In genomic region chr7:74579800-74580685, GRCh38 we compare ENCODE assay signal across 1 cellular context.
TF ChIP-seq lines count a peak whose summit lies in the region.

No MANE protein-coding gene starts in this region.

TF ChIP-seq in HepG2, 621 proteins besides CTCF, POLR2A, EP300 and RAD21 (continued from another document and continues in another):
- TF ChIP-seq LRRFIP1 (CRISPR knock-in tag; conservative IDR thresholded peaks at IDR 0.05) (no peak), FOSL2 (CRISPR knock-in tag; IDR thresholded peaks at IDR 0.05) (peak; percentile 65), CERS6 (CRISPR knock-in tag; IDR thresholded peaks at IDR 0.05) (no peak), AKAP8 (CRISPR knock-in tag; IDR thresholded peaks at IDR 0.05) (0 out of 2 replicates have a peak, but pooled peaks have one; percentile 47), MTERF4 (CRISPR knock-in tag; IDR thresholded peaks at IDR 0.05) (peak; percentile 91), ZSCAN31 (CRISPR knock-in tag; IDR thresholded peaks at IDR 0.05; ENCODE audit: low read depth) (peak; percentile 60; the same call in 1 of the 2 replicates), ZNF510 (CRISPR knock-in tag; IDR thresholded peaks at IDR 0.05; ENCODE audit: low read depth) (0 out of 2 replicates have a peak, but pooled peaks have one; percentile 63), NR2F6 (IDR thresholded peaks at IDR 0.05) (peak; percentile 74), NR2F6 (CRISPR knock-in tag; IDR thresholded peaks at IDR 0.05) (peak; percentile 73), RNF2 (conservative IDR thresholded peaks at IDR 0.05; ENCODE audit: low read depth) (no peak), ETV6 (CRISPR knock-in tag; conservative IDR thresholded peaks at IDR 0.05) (no peak), ZNF451 (CRISPR knock-in tag; IDR thresholded peaks at IDR 0.05) (0 out of 2 replicates have a peak, but pooled peaks have one; percentile 45), TBL1XR1 (IDR thresholded peaks at IDR 0.05; ENCODE audit: borderline replicate concordance, low read length, partially characterized antibody) (peak; percentile 63), ZNF18 (CRISPR knock-in tag; IDR thresholded peaks at IDR 0.05; ENCODE audit: insufficient replicate concordance) (peak; percentile 85), SMAD1 (CRISPR knock-in tag; IDR thresholded peaks at IDR 0.05; ENCODE audit: borderline replicate concordance, low read depth) (peak; percentile 49; the same call in 1 of the 2 replicates), SALL1 (CRISPR knock-in tag; IDR thresholded peaks at IDR 0.05) (peak; percentile 88), HDAC6 (IDR thresholded peaks at IDR 0.05; ENCODE audit: low read depth, low read length) (no peak), ZNF274 (CRISPR knock-in tag; IDR thresholded peaks at IDR 0.05) (peak; percentile 89), STAT6 (CRISPR knock-in tag; IDR thresholded peaks at IDR 0.05; ENCODE audit: borderline replicate concordance) (peak; percentile 90; the same call in 1 of the 2 replicates), THAP7 (CRISPR knock-in tag; IDR thresholded peaks at IDR 0.05) (no peak), GMEB1 (CRISPR knock-in tag; IDR thresholded peaks at IDR 0.05; ENCODE audit: borderline replicate concordance) (peak; percentile 58; the same call in 1 of the 2 replicates), ZBTB8A (CRISPR knock-in tag; IDR thresholded peaks at IDR 0.05; ENCODE audit: borderline replicate concordance, low read depth) (no peak), PTBP1 (IDR thresholded peaks at IDR 0.05; ENCODE audit: low read depth, low read length, poor library complexity, severe bottlenecking) (no peak), ZBTB40 (IDR thresholded peaks at IDR 0.05) (no peak), ZBTB40 (CRISPR knock-in tag; IDR thresholded peaks at IDR 0.05) (no peak; the same call in none of the 2 replicates), ZNF382 (CRISPR knock-in tag; IDR thresholded peaks at IDR 0.05; ENCODE audit: borderline replicate concordance) (no peak), MAZ (IDR thresholded peaks at IDR 0.05; ENCODE audit: borderline replicate concordance, low read depth, low read length) (0 out of 2 replicates have a peak, but pooled peaks have one; percentile 12), MAZ (CRISPR knock-in tag; IDR thresholded peaks at IDR 0.05; ENCODE audit: low read depth) (peak; percentile 48; the same call in 1 of the 2 replicates), HDAC2 (CRISPR knock-in tag; IDR thresholded peaks at IDR 0.05) (peak; percentile 94), ARHGAP35 (CRISPR knock-in tag; IDR thresholded peaks at IDR 0.05; ENCODE audit: borderline replicate concordance) (no peak; the same call in 1 of the 2 replicates), IRF9 (CRISPR knock-in tag; IDR thresholded peaks at IDR 0.05; ENCODE audit: borderline replicate concordance) (peak; percentile 21; the same call in 1 of the 2 replicates), ATAD3A (CRISPR knock-in tag; IDR thresholded peaks at IDR 0.05) (no peak), ZNF598 (CRISPR knock-in tag; IDR thresholded peaks at IDR 0.05; ENCODE audit: borderline replicate concordance) (peak; percentile 93; the same call in 1 of the 2 replicates), BORCS8-MEF2B (CRISPR knock-in tag; IDR thresholded peaks at IDR 0.05) (peak; percentile 66; the same call in 1 of the 2 replicates)
